In the genomic region with DNA sequence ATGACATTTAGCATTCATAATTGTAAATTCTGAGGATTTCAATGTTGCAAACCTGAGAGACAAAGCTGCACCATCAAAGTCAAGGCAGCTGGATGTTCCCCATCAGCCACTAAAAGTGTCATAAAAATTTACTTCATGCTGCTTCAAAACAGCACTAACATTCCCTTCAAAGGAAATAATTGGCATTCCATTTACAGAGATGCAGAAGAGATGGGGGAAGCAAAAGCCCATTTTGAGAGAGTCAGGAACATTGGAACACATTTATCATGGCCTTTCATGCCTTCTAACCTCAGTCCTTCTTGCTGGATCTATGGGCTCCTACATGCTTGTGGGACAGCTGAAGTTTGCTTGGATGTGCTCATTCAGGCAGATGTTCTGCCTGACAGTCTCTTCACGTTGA, we compare ENCODE assay signal across 1 cellular context.
TF ChIP-seq lines count a peak whose summit lies in the region.

No MANE protein-coding gene starts in this region.

TF ChIP-seq in SK-N-SH, 30 proteins besides CTCF, POLR2A, EP300 and RAD21:
- no peak for TF ChIP-seq REST (IDR thresholded peaks at IDR 0.05; ENCODE audit: low read depth, low read length)
- TF ChIP-seq PBX3 (IDR thresholded peaks at IDR 0.05) = peak; percentile 38; the same call in 1 of the 2 replicates
- TF ChIP-seq RFX5 (IDR thresholded peaks at IDR 0.05; ENCODE audit: low read length) = no peak
- TF ChIP-seq ELF1 (IDR thresholded peaks at IDR 0.05) = no peak
- no peak for TF ChIP-seq GABPA (IDR thresholded peaks at IDR 0.05; ENCODE audit: low read depth)
- TF ChIP-seq GATA2 (CRISPR knock-in tag; IDR thresholded peaks at IDR 0.05) = no peak
- TF ChIP-seq FOXM1 (IDR thresholded peaks at IDR 0.05; ENCODE audit: low read depth) = no peak
- TF ChIP-seq POLR2AphosphoS5 (IDR thresholded peaks at IDR 0.05; ENCODE audit: low read depth, low read length) = no peak
